Comparison of ENCODE assay signal across 37 cellular contexts in the genomic region with DNA sequence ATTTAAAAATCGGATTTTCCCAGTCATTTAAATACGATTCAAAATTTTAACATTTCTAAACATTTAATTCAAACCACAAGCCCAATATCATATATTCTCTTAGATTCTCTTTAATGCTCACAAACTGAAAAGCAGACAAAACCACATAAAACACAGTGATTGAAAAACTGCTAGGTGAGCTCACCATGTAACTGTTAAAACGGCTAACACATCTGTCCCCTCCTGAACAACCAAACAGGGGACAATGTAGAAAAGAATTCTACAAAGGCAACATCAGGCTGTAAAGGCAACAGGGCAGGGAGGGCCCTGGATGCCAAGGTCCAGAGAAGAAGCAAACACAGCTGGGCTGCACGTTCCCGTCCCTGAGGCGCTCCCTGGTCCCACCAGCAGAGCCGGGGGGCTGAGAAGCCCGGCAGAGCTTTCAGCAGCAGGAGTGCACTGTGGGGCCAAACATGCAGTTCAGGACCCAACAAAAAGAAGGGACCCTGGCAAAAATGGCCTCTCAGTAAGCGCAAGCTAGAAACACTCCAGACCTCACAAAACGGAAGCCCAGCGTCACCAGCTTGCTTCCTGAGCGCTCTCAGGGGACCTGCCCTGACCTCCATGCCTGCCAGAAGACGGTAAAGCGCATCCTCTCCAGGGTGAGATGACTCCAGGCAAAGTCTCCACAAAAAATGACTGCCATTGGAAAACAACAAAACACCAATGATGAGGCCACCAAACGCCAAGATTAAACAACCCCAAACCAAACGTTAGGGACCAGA. TPM values are rescaled to one million over a fixed set of nuclear protein-coding genes. Genes with fewer than 3 reads are reported as not detected.
"Had no signal": no experiment of that assay in that cellular context is flagged by ENCODE, and none has a peak within 500 bp of the region (broad histone marks: within the 10 kb centered on the region; RNA-seq: fewer than 3 reads in every experiment).

No MANE protein-coding gene starts in this region.

- H3K9me3 ChIP-seq: ascending aorta had no signal

- H3K4me3 Mint-ChIP-seq: activated CD4-positive, alpha-beta memory T cell treated with anti-CD3 and anti-CD28 coated beads, Interleukin-2, amount 10 ng/mL, durations not matched to agents 7 days and 5 days; activated CD8-positive, alpha-beta memory T cell treated with anti-CD3 and anti-CD28 coated beads, Interleukin-2, amount 10 ng/mL, durations not matched to agents 7 days and 5 days; activated naive CD4-positive, alpha-beta T cell treated with anti-CD3 and anti-CD28 coated beads, Interleukin-2, amount 50 U/mL, for 24 hours; activated naive CD8-positive, alpha-beta T cell treated with anti-CD3 and anti-CD28 coated beads, Interleukin-2, amount 10 ng/mL, durations not matched to agents 7 days and 5 days had no signal

- H2AFZ ChIP-seq: PC-9 had no signal

- H3K4me3 ChIP-seq: ascending aorta, cardiac muscle cell, PC-9 had no signal

- H3K27me3 Mint-ChIP-seq: activated CD4-positive, alpha-beta memory T cell treated with anti-CD3 and anti-CD28 coated beads, Interleukin-2, amount 10 ng/mL, durations not matched to agents 7 days and 5 days; activated CD8-positive, alpha-beta memory T cell treated with anti-CD3 and anti-CD28 coated beads, Interleukin-2, amount 10 ng/mL, durations not matched to agents 7 days and 5 days; activated naive CD4-positive, alpha-beta T cell treated with anti-CD3 and anti-CD28 coated beads, Interleukin-2, amount 50 U/mL, for 24 hours; activated naive CD8-positive, alpha-beta T cell treated with anti-CD3 and anti-CD28 coated beads, Interleukin-2, amount 10 ng/mL, durations not matched to agents 7 days and 5 days; T-cell had no signal

- H3K4me2 ChIP-seq: KMS-11, PC-9 had no signal

- FAIRE-seq: RCC 7860 had no signal

- DNase-seq: activated CD4-positive, alpha-beta memory T cell treated with anti-CD3 and anti-CD28 coated beads, Interleukin-2, amount 10 ng/mL, durations not matched to agents 7 days and 5 days; activated CD4-positive, alpha-beta T cell treated with anti-CD3 and anti-CD28 coated beads for 1 hour; activated CD4-positive, alpha-beta T cell treated with anti-CD3 and anti-CD28 coated beads for 48 hours; activated CD4-positive, CD25-positive, alpha-beta regulatory T cell; activated CD8-positive, alpha-beta memory T cell treated with anti-CD3 and anti-CD28 coated beads for 24 hours; activated CD8-positive, alpha-beta memory T cell treated with anti-CD3 and anti-CD28 coated beads, Interleukin-2, amount 10 ng/mL, durations not matched to agents 7 days and 5 days; activated CD8-positive, alpha-beta memory T cell treated with anti-CD3 and anti-CD28 coated beads, Interleukin-2, amount 50 U/mL, for 48 hours; activated effector memory CD4-positive, alpha-beta T cell treated with Interleukin-2 at 50 U/mL for 16 hours; activated naive CD8-positive, alpha-beta T cell treated with anti-CD3 and anti-CD28 coated beads, Interleukin-2, amount 10 ng/mL, durations not matched to agents 7 days and 5 days; activated T-cell treated with anti-CD3 and anti-CD28 coated beads, Interleukin-2, amount 50 U/mL, for 48 hours; amygdala; cerebellar nuclear complex; NCI-H1092 treated with DMSO at 0.1 percent for 48 hours; NCI-H1417; NCI-H187 treated with DMSO at 0.1 percent for 48 hours; NCI-H2081; NCI-H226; NCI-H446 treated with DMSO at 0.1 percent for 48 hours; NCI-H524; NK-92 treated with Interleukin-12 subunit alpha and Interleukin-12 subunit beta, amount 100 ng/mL, for 24 hours; PC-9; SIG-M5; T-cell; T-helper 2 cell; T1000; WERI-Rb-1 had no signal

- H3K9me3 Mint-ChIP-seq: activated CD4-positive, alpha-beta memory T cell treated with anti-CD3 and anti-CD28 coated beads, Interleukin-2, amount 10 ng/mL, durations not matched to agents 7 days and 5 days; activated naive CD4-positive, alpha-beta T cell treated with anti-CD3 and anti-CD28 coated beads, Interleukin-2, amount 50 U/mL, for 24 hours had no signal

- H3K4me1 Mint-ChIP-seq: activated CD4-positive, alpha-beta memory T cell treated with anti-CD3 and anti-CD28 coated beads, Interleukin-2, amount 10 ng/mL, durations not matched to agents 7 days and 5 days; activated CD8-positive, alpha-beta memory T cell treated with anti-CD3 and anti-CD28 coated beads, Interleukin-2, amount 10 ng/mL, durations not matched to agents 7 days and 5 days had no signal

- H3K27ac ChIP-seq: ascending aorta, cardiac muscle cell, KMS-11, PC-9, RWPE1, WERI-Rb-1 had no signal

- H3K4me1 ChIP-seq: ascending aorta had no signal

- H3K27ac Mint-ChIP-seq: activated CD4-positive, alpha-beta memory T cell treated with anti-CD3 and anti-CD28 coated beads, Interleukin-2, amount 10 ng/mL, durations not matched to agents 7 days and 5 days; activated CD8-positive, alpha-beta memory T cell treated with anti-CD3 and anti-CD28 coated beads, Interleukin-2, amount 10 ng/mL, durations not matched to agents 7 days and 5 days; activated naive CD4-positive, alpha-beta T cell treated with anti-CD3 and anti-CD28 coated beads, Interleukin-2, amount 50 U/mL, for 24 hours; activated naive CD8-positive, alpha-beta T cell treated with anti-CD3 and anti-CD28 coated beads, Interleukin-2, amount 10 ng/mL, durations not matched to agents 7 days and 5 days; T-cell had no signal

- H3K27me3 ChIP-seq: ascending aorta, cardiac muscle cell had no signal

- ATAC-seq: activated CD8-positive, alpha-beta memory T cell treated with anti-CD3 and anti-CD28 coated beads, Interleukin-2, amount 10 ng/mL, durations not matched to agents 7 days and 5 days; Right ventricle myocardium inferior; SK-N-SH treated with all-trans-retinoic acid at 6 μM for 48 hours; T-cell had no signal

- H3K9ac ChIP-seq: KMS-11 had no signal

RNA-seq across cellular contexts. Expression of gene OR6B2, which starts 45.6 kb away (rescaled TPM):
- total RNA-seq: activated CD4-positive, alpha-beta memory T cell treated with anti-CD3 and anti-CD28 coated beads, Interleukin-2, amount 10 ng/mL, durations not matched to agents 7 days and 5 days; activated CD8-positive, alpha-beta memory T cell treated with anti-CD3 and anti-CD28 coated beads, Interleukin-2, amount 10 ng/mL, durations not matched to agents 7 days and 5 days; activated naive CD8-positive, alpha-beta T cell treated with anti-CD3 and anti-CD28 coated beads, Interleukin-2, amount 10 ng/mL, durations not matched to agents 7 days and 5 days; ascending aorta; cardiac muscle cell; M059J; PC-9; Right ventricle myocardium inferior; SK-MEL-5; T-cell had no signal
- polyA plus RNA-seq: adipose tissue, cardiac muscle cell had no signal
